Comparison of ENCODE assay signal across 10 cellular contexts in the genomic region with DNA sequence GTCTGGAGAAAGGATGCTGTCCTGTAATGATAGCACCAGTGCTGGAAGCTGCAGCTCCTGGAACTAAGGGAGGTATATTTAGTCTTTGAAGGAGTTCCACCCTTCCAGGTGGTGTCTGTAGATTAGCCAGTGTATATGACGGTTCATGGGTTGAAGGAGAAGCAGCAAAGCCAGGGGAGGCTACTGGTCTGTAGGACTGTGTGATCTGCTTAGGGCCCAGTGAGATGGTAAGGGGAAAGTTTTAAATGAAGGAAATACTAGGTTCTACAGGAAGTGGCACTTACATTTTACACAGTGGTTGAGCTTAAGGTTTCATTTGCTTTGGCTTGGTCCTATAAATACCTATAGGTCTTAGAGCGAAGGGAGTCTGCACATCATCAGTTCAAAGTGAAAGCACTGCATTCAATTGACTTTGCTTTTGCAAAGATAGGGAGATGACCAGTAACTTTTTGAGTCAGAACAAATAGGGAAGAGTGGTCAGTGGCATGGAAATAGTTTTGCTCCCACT. TPM values are rescaled to one million over a fixed set of nuclear protein-coding genes. Genes with fewer than 3 reads are reported as not detected.
A peak's percentile ranks its signal among the peaks of the same experiment; 100 is the strongest.
DNase-seq lines count a peak whose midpoint lies in the region; ATAC-seq, FAIRE-seq and TF ChIP-seq lines count a peak whose summit lies in the region.
"Had no signal": no experiment of that assay in that cellular context is flagged by ENCODE, and none has a peak within 500 bp of the region (broad histone marks: within the 10 kb centered on the region; RNA-seq: fewer than 3 reads in every experiment).

No MANE protein-coding gene starts in this region.

- DNase-seq in inferior parietal cortex (ENCODE audit: extremely low spot score) (peak; percentile 13), retina (no peak), HPDE6-E6E7 (ENCODE audit: extremely low spot score) (no peak), kidney (no peak)
- DNase-seq: aorta had no signal

- intact Hi-C loops in kidney (cut with DNase I) = no loop called here

- H3K9ac ChIP-seq in kidney (ENCODE audit: low read length in 2 of 2) = no peak overlapping the region

- TF ChIP-seq CTCF in gastroesophageal sphincter (IDR thresholded peaks at IDR 0.05) = no peak
- no peak for TF ChIP-seq CTCF in kidney (IDR thresholded peaks at IDR 0.05; ENCODE audit: borderline replicate concordance, extremely low read depth, insufficient read depth)

- no peak for TF ChIP-seq EP300 in gastroesophageal sphincter (IDR thresholded peaks at IDR 0.05)

- peaks cover 0 to 46% of the 10 kb centered on the region in 2 donors for H3K36me3 ChIP-seq in gastroesophageal sphincter
- peaks cover 18 to 31% of the 10 kb centered on the region in 2 donors for H3K36me3 ChIP-seq in kidney (ENCODE audit: control insufficient read depth in 1 of 2, insufficient read depth in 2 of 2, low read length in 2 of 2)

- FAIRE-seq in kidney (lab: Jason Lieb, UNC) = no peak

- H3K4me3 ChIP-seq in gastroesophageal sphincter = no peak overlapping the region
- H3K4me3 ChIP-seq in kidney (ENCODE audit: low read length in 2 of 2) = no peak overlapping the region
- H3K4me3 ChIP-seq: HAP-1 had no signal

- 87 to 100% methylated on average over 2 of the region's 2 CpGs for WGBS in gastroesophageal sphincter (ENCODE audit: low coverage in 1 of 2), 2 donors

- ATAC-seq in GM18868 (IDR thresholded peaks at IDR 0.05; ENCODE audit: unreplicated experiment) (peak; percentile 82), GM21717 (IDR thresholded peaks at IDR 0.05; ENCODE audit: unreplicated experiment) (peak; percentile 82), HG03520 (IDR thresholded peaks at IDR 0.05; ENCODE audit: unreplicated experiment) (peak; percentile 77), gastroesophageal sphincter (no peak)

- H3K9me3 ChIP-seq in gastroesophageal sphincter (no peaks in the 10 kb centered on the region), kidney (ENCODE audit: control insufficient read depth in 1 of 2, low read length in 2 of 2) (no peaks in the 10 kb centered on the region)
- H3K9me3 ChIP-seq: HAP-1 had no signal

- no peaks in the 10 kb centered on the region for H3K27me3 ChIP-seq in gastroesophageal sphincter

- H3K4me1 ChIP-seq in gastroesophageal sphincter (peaks cover 0 to 37% (median 10%) of the 10 kb centered on the region in 3 donors), kidney (ENCODE audit: control insufficient read depth in 1 of 2, insufficient read depth in 1 of 2, low read depth in 1 of 2, low read length in 2 of 2) (peaks cover 8 to 10% of the 10 kb centered on the region in 2 donors)

- H3K27ac ChIP-seq in gastroesophageal sphincter (no peak overlapping the region), kidney (ENCODE audit: low read depth in 2 of 2, low read length in 2 of 2) (no peak overlapping the region)

- TF ChIP-seq POLR2A in gastroesophageal sphincter (IDR thresholded peaks at IDR 0.05) = no peak

RNA-seq across cellular contexts. Expression of a gene that starts 5.6 kb away (rescaled TPM):
- total RNA-seq in gastroesophageal sphincter (10 to 100 TPM; 24.9 to 44.8 (median 28.5) TPM), kidney (24.9 TPM)
- polyA plus RNA-seq in kidney (ENCODE audit: insufficient read depth, low read depth, low replicate concordance) = 42.3 TPM

RNA-seq across cellular contexts. Expression of a gene that starts 17.7 kb away (rescaled TPM):
- total RNA-seq in gastroesophageal sphincter = 1,000 to 10,000 TPM in 2 of 4 donors, 100 to 1,000 TPM in 2; 637 to 1,292 (median 907) TPM
- 806 TPM for total RNA-seq in kidney
- polyA plus RNA-seq in kidney (ENCODE audit: insufficient read depth, low read depth, low replicate concordance) = 1,249 TPM

RNA-seq across cellular contexts. Expression of a gene that starts 59.3 kb away (rescaled TPM):
- total RNA-seq in gastroesophageal sphincter (not detected), kidney (0.19 TPM)
- polyA plus RNA-seq in kidney (ENCODE audit: insufficient read depth, low read depth, low replicate concordance) = not detected
- total RNA-seq: aorta had no signal
- polyA plus RNA-seq: aorta had no signal
